Comparison of ENCODE assay signal across 12 cellular contexts in genomic region chr13:27878274-27878673, GRCh38. TPM values are rescaled to one million over a fixed set of nuclear protein-coding genes. Genes with fewer than 3 reads are reported as not detected.
"Had no signal": no experiment of that assay in that cellular context is flagged by ENCODE, and none has a peak within 500 bp of the region (broad histone marks: within the 10 kb centered on the region; RNA-seq: fewer than 3 reads in every experiment).

No MANE protein-coding gene starts in this region.

- H3K4me3 Mint-ChIP-seq: GM23338, H9, HFFc6 had no signal

- ATAC-seq: GM23338, HCT116 had no signal

- H3K9me3 ChIP-seq: HAP-1 had no signal

- FAIRE-seq: H1, H54 had no signal

- H2AFZ ChIP-seq: GM23248, GM23338 had no signal

- H3K4me3 ChIP-seq: GM23248, GM23338, HAP-1 had no signal

- DNase-seq: GM23248, GOT3, H7, H9, HCEC 1CT, HFFc6 had no signal

- H3K27ac Mint-ChIP-seq: GM23338, H9, HFFc6 had no signal

- H3K36me3 ChIP-seq: HAP-1 had no signal

- H3K4me2 ChIP-seq: GM23338 had no signal

- H3K9ac ChIP-seq: GM23248 had no signal

- H3K4me1 ChIP-seq: HAP-1 had no signal

- H3K9me3 Mint-ChIP-seq: GM23338, HFFc6 had no signal

- H3K27ac ChIP-seq: GM23248 had no signal

RNA-seq across cellular contexts. Expression of gene PDX1, which starts 41.5 kb away (rescaled TPM):
- total RNA-seq: GM23248, GM23338, H1, H4, H7, H9, HFFc6 had no signal
- polyA plus RNA-seq: GM23248, GM23338, H1 had no signal
